ENCODE assay signal across 1 cellular context in the genomic region with DNA sequence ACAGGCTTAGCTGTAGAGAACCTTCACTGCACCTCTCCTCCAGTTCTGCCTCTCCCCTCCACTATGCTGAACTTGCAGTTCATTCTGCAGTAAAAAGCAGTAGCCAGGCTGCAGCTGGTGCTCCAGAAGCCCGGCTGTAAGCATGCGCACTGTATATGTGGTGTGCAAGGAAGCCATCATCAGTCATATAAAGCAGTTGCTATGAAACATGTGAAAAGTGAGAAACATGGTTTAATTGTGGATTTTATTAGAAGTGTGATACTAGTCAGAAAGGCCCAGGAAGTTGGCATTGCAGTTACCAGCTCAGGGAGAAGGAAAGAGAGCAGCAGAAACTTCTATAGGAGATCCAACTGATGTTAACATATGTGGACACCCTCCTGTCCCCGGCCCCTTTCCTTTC.
A peak's percentile ranks its signal among the peaks of the same experiment; 100 is the strongest.
TF ChIP-seq lines count a peak whose summit lies in the region.

No MANE protein-coding gene starts in this region.

TF ChIP-seq in K562, 482 proteins besides CTCF, POLR2A, EP300 and RAD21:
- peak; percentile 17 to 33; a peak in 2 of 4 replicates for TF ChIP-seq NRF1 (conservative IDR thresholded peaks at IDR 0.05 in 1 of 2, IDR thresholded peaks at IDR 0.05 in 1 of 2)
- no peak for TF ChIP-seq THRAP3 (IDR thresholded peaks at IDR 0.05; ENCODE audit: borderline replicate concordance)
